Comparison of ENCODE assay signal across 8 cellular contexts in genomic region chr19:57664269-57665127, GRCh38. TPM values are rescaled to one million over a fixed set of nuclear protein-coding genes. Genes with fewer than 3 reads are reported as not detected.
DNase-seq lines count a peak whose midpoint lies in the region; ATAC-seq and TF ChIP-seq lines count a peak whose summit lies in the region.

No MANE protein-coding gene starts in this region.

- peaks cover 17% of the 10 kb centered on the region for H3K9me3 Mint-ChIP-seq in activated T-helper 2 cell treated with anti-CD3 and anti-CD28 coated beads, Interferon-gamma antibody, Interleukin-2, Interleukin-4, amounts not matched to agents 10 μg/mL and 5 μg/mL and 100 μg/mL, durations not matched to agents 14 hours and 24 hours and 36 hours
- H3K9me3 Mint-ChIP-seq in natural killer cell treated with Interleukin-12 subunit alpha and Interleukin-12 subunit beta and Interleukin-15 and Interleukin-18, amount 100 ng/mL, for 72 hours, result peaks cover 3% of the 10 kb centered on the region

- peak overlapping the region; percentile 51 to 88 (median 82) for H3K27ac ChIP-seq in gastroesophageal sphincter

- TF ChIP-seq EP300 in gastroesophageal sphincter (IDR thresholded peaks at IDR 0.05), result no peak

- no peaks in the 10 kb centered on the region for H3K36me3 Mint-ChIP-seq in activated T-helper 2 cell treated with anti-CD3 and anti-CD28 coated beads, Interferon-gamma antibody, Interleukin-2, Interleukin-4, amounts not matched to agents 10 μg/mL and 5 μg/mL and 100 μg/mL, durations not matched to agents 14 hours and 24 hours and 36 hours (ENCODE audit: low read depth)
- peaks cover under 1% of the 10 kb centered on the region for H3K36me3 Mint-ChIP-seq in natural killer cell treated with Interleukin-12 subunit alpha and Interleukin-12 subunit beta and Interleukin-15 and Interleukin-18, amount 100 ng/mL, for 72 hours

- H3K4me3 ChIP-seq in NB4 (ENCODE audit: low read depth, low read length) (no peak overlapping the region), gastroesophageal sphincter (peak overlapping the region; percentile 47 to 67)

- H3K36me3 ChIP-seq in gastroesophageal sphincter, result no peaks in the 10 kb centered on the region

- H3K27me3 Mint-ChIP-seq in activated T-helper 2 cell treated with anti-CD3 and anti-CD28 coated beads, Interferon-gamma antibody, Interleukin-2, Interleukin-4, amounts not matched to agents 10 μg/mL and 5 μg/mL and 100 μg/mL, durations not matched to agents 14 hours and 24 hours and 36 hours (ENCODE audit: low read depth), result peaks cover 9% of the 10 kb centered on the region
- H3K27me3 Mint-ChIP-seq in natural killer cell treated with Interleukin-12 subunit alpha and Interleukin-12 subunit beta and Interleukin-15 and Interleukin-18, amount 100 ng/mL, for 72 hours, result peaks cover 23 to 26% of the 10 kb centered on the region in 2 donors

- no peak overlapping the region for H3K27ac Mint-ChIP-seq in activated T-helper 2 cell treated with anti-CD3 and anti-CD28 coated beads, Interferon-gamma antibody, Interleukin-2, Interleukin-4, amounts not matched to agents 10 μg/mL and 5 μg/mL and 100 μg/mL, durations not matched to agents 14 hours and 24 hours and 36 hours
- no peak overlapping the region for H3K27ac Mint-ChIP-seq in natural killer cell treated with Interleukin-12 subunit alpha and Interleukin-12 subunit beta and Interleukin-15 and Interleukin-18, amount 100 ng/mL, for 72 hours

- 1 to 10% methylated on average over 8 to 20 of the region's 64 CpGs for WGBS in gastroesophageal sphincter (ENCODE audit: low coverage in 1 of 2), 2 donors

- DNase-seq in DMS53 treated with DMSO at 0.1 percent for 48 hours (lab: John Stamatoyannopoulos, UW; ENCODE audit: unreplicated experiment) (peak; percentile 41), NB4 (ENCODE audit: low read depth) (peak; percentile 49), GM19240 (ENCODE audit: insufficient read length, low spot score) (no peak), cortex of kidney (lab: John Stamatoyannopoulos, UW) (no peak), COLO829 (ENCODE audit: low spot score) (no peak)
- DNase-seq in activated T-helper 2 cell treated with anti-CD3 and anti-CD28 coated beads, Interferon-gamma antibody, Interleukin-2, Interleukin-4, amounts not matched to agents 10 μg/mL and 5 μg/mL and 100 μg/mL, durations not matched to agents 14 hours and 24 hours and 36 hours (ENCODE audit: low spot score), result no peak
- DNase-seq in natural killer cell treated with Interleukin-12 subunit alpha and Interleukin-12 subunit beta and Interleukin-15 and Interleukin-18, amount 100 ng/mL, for 72 hours (ENCODE audit: low spot score), result no peak

- TF ChIP-seq POLR2A in NB4 (IDR thresholded peaks at IDR 0.05; ENCODE audit: extremely low read depth, insufficient read length), result no peak
- no peak for TF ChIP-seq POLR2A in gastroesophageal sphincter (IDR thresholded peaks at IDR 0.05)

- H3K9me3 ChIP-seq in gastroesophageal sphincter, result no peaks in the 10 kb centered on the region

- peaks cover 0 to 20% (median 0%) of the 10 kb centered on the region in 3 donors for H3K4me1 ChIP-seq in gastroesophageal sphincter

- TF ChIP-seq CTCF in NB4 (IDR thresholded peaks at IDR 0.05; ENCODE audit: low read depth, low read length) (no peak), gastroesophageal sphincter (IDR thresholded peaks at IDR 0.05) (no peak)

- H3K4me1 Mint-ChIP-seq in activated T-helper 2 cell treated with anti-CD3 and anti-CD28 coated beads, Interferon-gamma antibody, Interleukin-2, Interleukin-4, amounts not matched to agents 10 μg/mL and 5 μg/mL and 100 μg/mL, durations not matched to agents 14 hours and 24 hours and 36 hours (ENCODE audit: low read depth), result no peaks in the 10 kb centered on the region
- peaks cover 0 to 3% of the 10 kb centered on the region in 2 donors for H3K4me1 Mint-ChIP-seq in natural killer cell treated with Interleukin-12 subunit alpha and Interleukin-12 subunit beta and Interleukin-15 and Interleukin-18, amount 100 ng/mL, for 72 hours (ENCODE audit: low read depth in 2 of 2)

- peak; percentile 83 for ATAC-seq in gastroesophageal sphincter
- peak in 1 of 2 donors; percentile 65 for ATAC-seq in natural killer cell treated with Interleukin-12 subunit alpha and Interleukin-12 subunit beta and Interleukin-15 and Interleukin-18, amount 100 ng/mL, for 72 hours

- intact Hi-C loops in activated T-helper 2 cell treated with anti-CD3 and anti-CD28 coated beads, Interferon-gamma antibody, Interleukin-2, Interleukin-4, amounts not matched to agents 10 μg/mL and 5 μg/mL and 100 μg/mL, durations not matched to agents 14 hours and 24 hours and 36 hours (cut with micrococcal nuclease), result no loop called here

- H3K27me3 ChIP-seq in gastroesophageal sphincter, result peaks cover 19% of the 10 kb centered on the region

- peak overlapping the region; percentile 79 for H3K4me3 Mint-ChIP-seq in activated T-helper 2 cell treated with anti-CD3 and anti-CD28 coated beads, Interferon-gamma antibody, Interleukin-2, Interleukin-4, amounts not matched to agents 10 μg/mL and 5 μg/mL and 100 μg/mL, durations not matched to agents 14 hours and 24 hours and 36 hours (ENCODE audit: low read depth)
- H3K4me3 Mint-ChIP-seq in natural killer cell treated with Interleukin-12 subunit alpha and Interleukin-12 subunit beta and Interleukin-15 and Interleukin-18, amount 100 ng/mL, for 72 hours, result peak overlapping the region; percentile 67

RNA-seq across cellular contexts. Expression of gene ZSCAN4, which starts 4.2 kb away (rescaled TPM):
- total RNA-seq in activated T-helper 2 cell treated with anti-CD3 and anti-CD28 coated beads, Interferon-gamma antibody, Interleukin-2, Interleukin-4, amounts not matched to agents 10 μg/mL and 5 μg/mL and 100 μg/mL, durations not matched to agents 14 hours and 24 hours and 36 hours, result not detected in 2 replicates
- total RNA-seq in gastroesophageal sphincter, result not detected
- not detected for total RNA-seq in natural killer cell treated with Interleukin-12 subunit alpha and Interleukin-12 subunit beta and Interleukin-15 and Interleukin-18, amount 100 ng/mL, for 72 hours

RNA-seq across cellular contexts. Expression of gene ZNF551, which starts 17.3 kb away (rescaled TPM):
- total RNA-seq in activated T-helper 2 cell treated with anti-CD3 and anti-CD28 coated beads, Interferon-gamma antibody, Interleukin-2, Interleukin-4, amounts not matched to agents 10 μg/mL and 5 μg/mL and 100 μg/mL, durations not matched to agents 14 hours and 24 hours and 36 hours, result 9.7 and 10.6 TPM in 2 replicates
- 1 to 10 TPM; 4.4 to 7.3 (median 6.7) TPM for total RNA-seq in gastroesophageal sphincter
- total RNA-seq in natural killer cell treated with Interleukin-12 subunit alpha and Interleukin-12 subunit beta and Interleukin-15 and Interleukin-18, amount 100 ng/mL, for 72 hours, result 10 to 100 TPM in 1 of 2 donors, 1 to 10 TPM in 1; 6.6 to 13.5 TPM

RNA-seq across cellular contexts. Expression of gene ZNF211, which starts 31.5 kb away (rescaled TPM):
- 9.6 and 10.6 TPM in 2 replicates for total RNA-seq in activated T-helper 2 cell treated with anti-CD3 and anti-CD28 coated beads, Interferon-gamma antibody, Interleukin-2, Interleukin-4, amounts not matched to agents 10 μg/mL and 5 μg/mL and 100 μg/mL, durations not matched to agents 14 hours and 24 hours and 36 hours
- 10 to 100 TPM in 3 of 4 donors, 1 to 10 TPM in 1; 8.3 to 16.8 (median 15.3) TPM for total RNA-seq in gastroesophageal sphincter
- total RNA-seq in natural killer cell treated with Interleukin-12 subunit alpha and Interleukin-12 subunit beta and Interleukin-15 and Interleukin-18, amount 100 ng/mL, for 72 hours, result 10 to 100 TPM in 1 of 2 donors, 1 to 10 TPM in 1; 9.9 to 12.4 TPM

RNA-seq across cellular contexts. Expression of gene ZNF154, which starts 44.5 kb away (rescaled TPM):
- 3.9 and 4.0 TPM in 2 replicates for total RNA-seq in activated T-helper 2 cell treated with anti-CD3 and anti-CD28 coated beads, Interferon-gamma antibody, Interleukin-2, Interleukin-4, amounts not matched to agents 10 μg/mL and 5 μg/mL and 100 μg/mL, durations not matched to agents 14 hours and 24 hours and 36 hours
- total RNA-seq in gastroesophageal sphincter, result 10 to 100 TPM in 1 of 4 donors, 1 to 10 TPM in 3; 3.8 to 12.6 (median 9.0) TPM
- 1 to 10 TPM in 1 of 2 donors, under 1 TPM in 1; 0.81 to 1.3 TPM for total RNA-seq in natural killer cell treated with Interleukin-12 subunit alpha and Interleukin-12 subunit beta and Interleukin-15 and Interleukin-18, amount 100 ng/mL, for 72 hours

RNA-seq across cellular contexts. Expression of gene ZNF134, which starts 50.5 kb away (rescaled TPM):
- total RNA-seq in activated T-helper 2 cell treated with anti-CD3 and anti-CD28 coated beads, Interferon-gamma antibody, Interleukin-2, Interleukin-4, amounts not matched to agents 10 μg/mL and 5 μg/mL and 100 μg/mL, durations not matched to agents 14 hours and 24 hours and 36 hours, result 7.9 and 8.5 TPM in 2 replicates
- total RNA-seq in gastroesophageal sphincter, result 10 to 100 TPM; 23.4 to 33.1 (median 28.6) TPM
- 10 to 100 TPM; 11.3 to 11.6 TPM for total RNA-seq in natural killer cell treated with Interleukin-12 subunit alpha and Interleukin-12 subunit beta and Interleukin-15 and Interleukin-18, amount 100 ng/mL, for 72 hours

Comparison
In these comparisons a context has a peak if more than half of its experiments do, and no peak if none do; other contexts are left out.
1. DNase-seq: peak in DMS53 treated with DMSO at 0.1 percent for 48 hours (single experiment) and NB4 (single experiment); none in activated T-helper 2 cell treated with anti-CD3 and anti-CD28 coated beads, Interferon-gamma antibody, Interleukin-2, Interleukin-4, amounts not matched to agents 10 μg/mL and 5 μg/mL and 100 μg/mL, durations not matched to agents 14 hours and 24 hours and 36 hours (single experiment), natural killer cell treated with Interleukin-12 subunit alpha and Interleukin-12 subunit beta and Interleukin-15 and Interleukin-18, amount 100 ng/mL, for 72 hours (single experiment), GM19240 (single experiment), cortex of kidney (single experiment) and COLO829 (single experiment).